Comparison of ENCODE assay signal across 2 cellular contexts in genomic region chr3:53473422-53473821, GRCh38.
TF ChIP-seq lines count a peak whose summit lies in the region.

No MANE protein-coding gene starts in this region.

TF ChIP-seq in GM23338, 12 proteins besides CTCF, POLR2A, EP300 and RAD21:
- TF ChIP-seq JUNB (IDR thresholded peaks at IDR 0.05; ENCODE audit: unreplicated experiment) (no peak), ZNF331 (CRISPR knock-in tag; IDR thresholded peaks at IDR 0.05; ENCODE audit: low read depth) (no peak), ZNF114 (CRISPR knock-in tag; IDR thresholded peaks at IDR 0.05) (no peak), NANOG (IDR thresholded peaks at IDR 0.05; ENCODE audit: borderline replicate concordance) (no peak), CREB1 (CRISPR knock-in tag; IDR thresholded peaks at IDR 0.05; ENCODE audit: low read depth) (no peak)

TF ChIP-seq in H1, 55 proteins besides CTCF, POLR2A, EP300 and RAD21:
- TF ChIP-seq CTBP2 (IDR thresholded peaks at IDR 0.05; ENCODE audit: borderline replicate concordance, insufficient read depth, insufficient read length, low read length) (no peak), BCL11A (IDR thresholded peaks at IDR 0.05; ENCODE audit: low read depth in 2 of 2, low read length in 2 of 2) (no peak), CHD7 (IDR thresholded peaks at IDR 0.05; ENCODE audit: insufficient replicate concordance, low read length) (no peak), TAF1 (IDR thresholded peaks at IDR 0.05; ENCODE audit: low read depth, low read length) (no peak), ATF2 (IDR thresholded peaks at IDR 0.05; ENCODE audit: low read length) (no peak), TCF12 (IDR thresholded peaks at IDR 0.05; ENCODE audit: low read depth, low read length) (no peak), BRCA1 (IDR thresholded peaks at IDR 0.05; ENCODE audit: low read depth, low read length) (no peak), CEBPB (IDR thresholded peaks at IDR 0.05; ENCODE audit: low read depth, low read length) (no peak), HDAC6 (IDR thresholded peaks at IDR 0.05; ENCODE audit: low read depth, low read length) (no peak), JUND (IDR thresholded peaks at IDR 0.05; ENCODE audit: low read length) (no peak), BACH1 (IDR thresholded peaks at IDR 0.05; ENCODE audit: low read length) (no peak), SIRT6 (IDR thresholded peaks at IDR 0.05; ENCODE audit: low read length) (no peak), EZH2 (IDR thresholded peaks at IDR 0.05; ENCODE audit: low read depth, low read length, severe bottlenecking) (no peak), ZNF274 (IDR thresholded peaks at IDR 0.05; ENCODE audit: borderline replicate concordance, extremely low read depth, low read length) (no peak), CREB1 (IDR thresholded peaks at IDR 0.05) (no peak), POLR2AphosphoS5 (IDR thresholded peaks at IDR 0.05; ENCODE audit: low read depth, low read length) (no peak)
- TF ChIP-seq, protein P1, sequence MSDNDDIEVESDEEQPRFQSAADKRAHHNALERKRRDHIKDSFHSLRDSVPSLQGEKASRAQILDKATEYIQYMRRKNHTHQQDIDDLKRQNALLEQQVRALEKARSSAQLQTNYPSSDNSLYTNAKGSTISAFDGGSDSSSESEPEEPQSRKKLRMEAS (IDR thresholded peaks at IDR 0.05), result no peak
- TF ChIP-seq, protein P2, sequence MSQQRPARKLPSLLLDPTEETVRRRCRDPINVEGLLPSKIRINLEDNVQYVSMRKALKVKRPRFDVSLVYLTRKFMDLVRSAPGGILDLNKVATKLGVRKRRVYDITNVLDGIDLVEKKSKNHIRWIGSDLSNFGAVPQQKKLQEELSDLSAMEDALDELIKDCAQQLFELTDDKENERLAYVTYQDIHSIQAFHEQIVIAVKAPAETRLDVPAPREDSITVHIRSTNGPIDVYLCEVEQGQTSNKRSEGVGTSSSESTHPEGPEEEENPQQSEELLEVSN (IDR thresholded peaks at IDR 0.05), result no peak
